29 cellular contexts compared by ENCODE assay signal in the genomic region with DNA sequence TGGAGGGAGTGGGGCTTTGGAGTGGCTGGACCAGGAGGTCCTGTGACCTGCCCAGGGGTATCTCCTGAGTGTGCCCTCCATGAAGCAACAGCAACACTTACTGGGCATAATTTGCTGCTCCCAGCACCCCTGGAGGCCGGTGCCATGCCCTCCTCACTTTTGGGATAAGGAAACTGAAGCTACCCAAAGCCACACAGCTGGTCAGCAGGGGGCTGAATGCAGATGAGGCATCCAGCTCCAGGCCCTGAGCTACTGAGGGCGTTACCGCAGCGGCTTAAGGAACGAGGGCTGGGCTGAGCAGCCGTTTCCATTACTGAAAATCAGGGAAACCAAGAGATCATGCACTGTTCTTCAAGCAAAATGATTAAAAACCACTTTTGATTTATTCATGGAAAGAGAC.
"Had no signal": no experiment of that assay in that cellular context is flagged by ENCODE, and none has a peak within 500 bp of the region (broad histone marks: within the 10 kb centered on the region; RNA-seq: fewer than 3 reads in every experiment).

No MANE protein-coding gene starts in this region.

- H3K27me3 Mint-ChIP-seq: memory B cell had no signal

- H3K4me1 ChIP-seq: gastrocnemius medialis, lower lobe of right lung, prostate gland, right atrium auricular region, suprapubic skin, transverse colon, upper lobe of right lung, uterus had no signal

- H3K4me2 ChIP-seq: smooth muscle cell had no signal

- DNase-seq: cortex of kidney; effector memory CD8-positive, alpha-beta T cell; foreskin fibroblast; gastrocnemius medialis; immature natural killer cell; islet precursor cell; left ventricle myocardium superior; lower lobe of right lung; mucosa of descending colon; naive B cell; nucleus accumbens; stimulated activated CD4-positive, alpha-beta T cell treated with anti-CD3 and anti-CD28 coated beads, Interleukin-12 subunit alpha, Interleukin-12 subunit beta, amount 100 ng/mL, for 4 hours; stimulated activated CD4-positive, alpha-beta T cell treated with anti-CD3 and anti-CD28 coated beads, Interleukin-1b, Interleukin-23, amount 100 ng/mL, for 48 hours; stimulated activated CD4-positive, alpha-beta T cell treated with anti-CD3 and anti-CD28 coated beads, Interleukin-4, amount 100 ng/mL, for 1 hour; stimulated activated CD8-positive, alpha-beta memory T cell treated with anti-CD3 and anti-CD28 coated beads, Interleukin-4, amount 100 ng/mL, for 48 hours; stimulated activated naive CD4-positive, alpha-beta T cell; stimulated activated naive CD8-positive, alpha-beta T cell treated with anti-CD3 and anti-CD28 coated beads, Interleukin-15, amount 100 ng/mL, for 72 hours; transverse colon; upper lobe of right lung; uterus had no signal

- H3K27ac ChIP-seq: gastrocnemius medialis, lower lobe of right lung, prostate gland, right atrium auricular region, suprapubic skin, transverse colon, upper lobe of right lung, uterus had no signal

- H3K9me3 ChIP-seq: gastrocnemius medialis, lower lobe of right lung, prostate gland, right atrium auricular region, suprapubic skin, transverse colon, upper lobe of right lung, uterus had no signal

- H3K27ac Mint-ChIP-seq: effector memory CD8-positive, alpha-beta T cell; immature natural killer cell; memory B cell; mesothelial cell of epicardium; naive B cell; natural killer cell treated with Interleukin-12 subunit alpha and Interleukin-12 subunit beta and Interleukin-15 and Interleukin-18, amount 100 ng/mL, for 72 hours; stimulated activated naive CD8-positive, alpha-beta T cell treated with anti-CD3 and anti-CD28 coated beads, Interleukin-15, amount 100 ng/mL, for 72 hours had no signal

- H3K27me3 ChIP-seq: right atrium auricular region, transverse colon, upper lobe of right lung, uterus had no signal

- H3K4me3 Mint-ChIP-seq: effector memory CD8-positive, alpha-beta T cell; immature natural killer cell; memory B cell; mesothelial cell of epicardium; naive B cell; natural killer cell treated with Interleukin-12 subunit alpha and Interleukin-12 subunit beta and Interleukin-15 and Interleukin-18, amount 100 ng/mL, for 72 hours; neural crest cell; stimulated activated naive CD8-positive, alpha-beta T cell treated with anti-CD3 and anti-CD28 coated beads, Interleukin-15, amount 100 ng/mL, for 72 hours had no signal

- H3K9me3 Mint-ChIP-seq: mesothelial cell of epicardium; naive B cell; natural killer cell treated with Interleukin-12 subunit alpha and Interleukin-12 subunit beta and Interleukin-15 and Interleukin-18, amount 100 ng/mL, for 72 hours; neural crest cell; stimulated activated naive CD8-positive, alpha-beta T cell treated with anti-CD3 and anti-CD28 coated beads, Interleukin-15, amount 100 ng/mL, for 72 hours had no signal

- H3K4me3 ChIP-seq: gastrocnemius medialis, lower lobe of right lung, mucosa of descending colon, prostate gland, right atrium auricular region, smooth muscle cell, suprapubic skin, transverse colon, upper lobe of right lung, uterus had no signal

- H3K36me3 ChIP-seq: gastrocnemius medialis, lower lobe of right lung, prostate gland, right atrium auricular region, suprapubic skin, transverse colon, upper lobe of right lung, uterus had no signal

- H3K36me3 Mint-ChIP-seq: immature natural killer cell; memory B cell; mesothelial cell of epicardium; naive B cell; natural killer cell treated with Interleukin-12 subunit alpha and Interleukin-12 subunit beta and Interleukin-15 and Interleukin-18, amount 100 ng/mL, for 72 hours had no signal

- ATAC-seq: effector memory CD8-positive, alpha-beta T cell; gastrocnemius medialis; left ventricle myocardium superior; lower lobe of right lung; mucosa of descending colon; natural killer cell treated with Interleukin-12 subunit alpha and Interleukin-12 subunit beta and Interleukin-15 and Interleukin-18, amount 100 ng/mL, for 72 hours; sciatic nerve; stimulated activated naive CD8-positive, alpha-beta T cell treated with anti-CD3 and anti-CD28 coated beads, Interleukin-15, amount 100 ng/mL, for 72 hours had no signal

- H3K4me1 Mint-ChIP-seq: immature natural killer cell; memory B cell; mesothelial cell of epicardium; naive B cell; neural crest cell; stimulated activated naive CD8-positive, alpha-beta T cell treated with anti-CD3 and anti-CD28 coated beads, Interleukin-15, amount 100 ng/mL, for 72 hours had no signal
